Comparison of ENCODE assay signal across 1 cellular context in genomic region chr11:14538271-14538925, GRCh38.
TF ChIP-seq lines count a peak whose summit lies in the region.

No MANE protein-coding gene starts in this region.

TF ChIP-seq in H1, 55 proteins besides CTCF, POLR2A, EP300 and RAD21:
- TF ChIP-seq ZNF274 (IDR thresholded peaks at IDR 0.05; ENCODE audit: borderline replicate concordance, extremely low read depth, low read length) (no peak), SIRT6 (IDR thresholded peaks at IDR 0.05; ENCODE audit: low read length) (no peak), ATF3 (IDR thresholded peaks at IDR 0.05; ENCODE audit: insufficient read depth, low read depth, low read length) (no peak), SAP30 (IDR thresholded peaks at IDR 0.05; ENCODE audit: insufficient read depth, insufficient replicate concordance, low read length) (no peak), TCF12 (IDR thresholded peaks at IDR 0.05; ENCODE audit: low read depth, low read length) (no peak), BRCA1 (IDR thresholded peaks at IDR 0.05; ENCODE audit: low read depth, low read length) (no peak), E2F6 (IDR thresholded peaks at IDR 0.05) (no peak), CHD2 (IDR thresholded peaks at IDR 0.05; ENCODE audit: low read length) (no peak), NRF1 (IDR thresholded peaks at IDR 0.05; ENCODE audit: low read depth, low read length) (no peak), TBP (IDR thresholded peaks at IDR 0.05; ENCODE audit: low read depth, low read length) (no peak), SIX5 (IDR thresholded peaks at IDR 0.05; ENCODE audit: low read depth, low read length) (no peak), GTF2F1 (IDR thresholded peaks at IDR 0.05; ENCODE audit: borderline replicate concordance, low read depth, low read length) (no peak), CEBPB (IDR thresholded peaks at IDR 0.05; ENCODE audit: low read depth, low read length) (no peak), POLR2AphosphoS5 (IDR thresholded peaks at IDR 0.05; ENCODE audit: low read depth, low read length) (no peak), CBX5 (IDR thresholded peaks at IDR 0.05; ENCODE audit: low read depth, low read length) (no peak)
